In the genomic region with DNA sequence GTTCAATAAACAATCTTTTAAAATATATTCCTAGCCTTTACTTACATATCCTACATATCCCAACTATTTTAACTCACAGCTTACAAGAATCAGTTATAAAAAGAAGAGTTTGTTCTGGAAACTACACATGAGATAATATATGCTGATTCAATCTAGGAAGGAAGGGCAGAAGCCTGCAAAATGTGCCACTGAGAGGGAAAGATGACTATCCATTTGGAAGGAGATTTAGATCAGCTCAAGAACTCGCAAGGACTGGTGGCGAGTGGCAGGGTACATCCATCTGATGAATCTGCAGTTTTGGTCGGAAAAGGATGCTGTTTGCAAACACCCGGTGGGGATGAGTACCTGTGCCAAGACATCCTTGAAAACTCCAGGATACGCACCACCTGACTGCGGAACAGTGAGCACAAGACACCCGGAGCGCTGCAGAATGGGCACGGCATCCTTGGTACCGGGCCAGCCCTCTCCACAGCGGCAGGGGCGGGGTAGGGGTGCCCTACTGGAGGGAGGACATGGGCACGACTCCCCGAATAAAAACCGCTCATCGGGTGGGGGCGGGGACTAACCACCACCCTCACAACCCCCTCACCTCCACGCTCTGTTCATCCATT, we compare ENCODE assay signal across 8 cellular contexts. TPM values are rescaled to one million over a fixed set of nuclear protein-coding genes. Genes with fewer than 3 reads are reported as not detected.
A peak's percentile ranks its signal among the peaks of the same experiment; 100 is the strongest.
DNase-seq lines count a peak whose midpoint lies in the region; ATAC-seq and TF ChIP-seq lines count a peak whose summit lies in the region.

No MANE protein-coding gene starts in this region.

- TF ChIP-seq CTCF in ovary (IDR thresholded peaks at IDR 0.05): no peak
- TF ChIP-seq CTCF in thyroid gland (IDR thresholded peaks at IDR 0.05): no peak

- DNase-seq in CD4-positive, CD25-positive, alpha-beta regulatory T cell: peak; percentile 74 to 84 (median 81)
- DNase-seq in SK-MEL-5 (ENCODE audit: low read depth, low spot score) (peak; percentile 58), head of caudate nucleus (peak; percentile 53 to 86 (median 74)), ovary (peak; percentile 54 to 75 (median 73)), thyroid gland (peak; percentile 80 to 84)
- DNase-seq in activated naive CD4-positive, alpha-beta T cell treated with anti-CD3 and anti-CD28 coated beads, Interleukin-2, amount 50 U/mL, for 72 hours (ENCODE audit: low spot score in 2 of 2): peak in 1 of 2 donors; percentile 65

- peak; percentile 58 to 64 for ATAC-seq in CD4-positive, CD25-positive, alpha-beta regulatory T cell (ENCODE audit: low read depth in 2 of 2)
- ATAC-seq in GM21423 (IDR thresholded peaks at IDR 0.05; ENCODE audit: unreplicated experiment): peak; percentile 13
- ATAC-seq in activated naive CD4-positive, alpha-beta T cell treated with anti-CD3 and anti-CD28 coated beads, Interleukin-2, amount 50 U/mL, for 72 hours: peak; percentile 48 to 52

- peak overlapping the region; percentile 94 for H3K27ac ChIP-seq in CD4-positive, CD25-positive, alpha-beta regulatory T cell (ENCODE audit: insufficient read depth, low read length, poor library complexity, severe bottlenecking)
- H3K27ac ChIP-seq in HUES6 (ENCODE audit: low read depth, low read length) (peak overlapping the region; percentile 76), ovary (peak overlapping the region; percentile 63 to 77), thyroid gland (peak overlapping the region; percentile 30 to 85 (median 79))

- H3K9me3 ChIP-seq in CD4-positive, CD25-positive, alpha-beta regulatory T cell (ENCODE audit: control insufficient read depth in 2 of 2, low read length in 2 of 2): no peaks in the 10 kb centered on the region
- no peaks in the 10 kb centered on the region for H3K9me3 ChIP-seq in HUES6 (ENCODE audit: control insufficient read depth, insufficient read depth, low read depth, low read length)
- no peaks in the 10 kb centered on the region for H3K9me3 ChIP-seq in ovary
- H3K9me3 ChIP-seq in thyroid gland: no peaks in the 10 kb centered on the region

- no peaks in the 10 kb centered on the region for H3K27me3 ChIP-seq in CD4-positive, CD25-positive, alpha-beta regulatory T cell (ENCODE audit: control insufficient read depth, insufficient read depth, low read length)
- H3K27me3 ChIP-seq in HUES6 (ENCODE audit: control insufficient read depth, insufficient read depth, low read length): no peaks in the 10 kb centered on the region
- H3K27me3 ChIP-seq in ovary: no peaks in the 10 kb centered on the region
- H3K27me3 ChIP-seq in thyroid gland: no peaks in the 10 kb centered on the region

- in situ Hi-C loops in SK-MEL-5 (cut with HindIII; ENCODE audit: low pct_unique_long_range_greater_than_20kb, low sequenced_read_pairs): no loop called here

- 0 to 1% (median 1%) methylated on average over 16 to 18 of the region's 18 CpGs for WGBS in ovary, 3 donors
- 0 to 2% methylated on average over 6 to 16 of the region's 18 CpGs for WGBS in thyroid gland, 2 donors

- TF ChIP-seq EP300 in ovary (IDR thresholded peaks at IDR 0.05): no peak

- H3K4me1 Mint-ChIP-seq in CD4-positive, CD25-positive, alpha-beta regulatory T cell: peaks cover 26 to 62% (median 46%) of the 10 kb centered on the region in 4 donors

- H3K4me1 ChIP-seq in CD4-positive, CD25-positive, alpha-beta regulatory T cell (ENCODE audit: control insufficient read depth, insufficient read depth, low read length, poor library complexity, severe bottlenecking): peaks cover 31% of the 10 kb centered on the region
- peaks cover 5% of the 10 kb centered on the region; the same call in 1 of the 2 replicates for H3K4me1 ChIP-seq in HUES6 (ENCODE audit: control insufficient read depth, insufficient read depth, low read length)
- H3K4me1 ChIP-seq in ovary (ENCODE audit: insufficient read depth): peaks cover 1% of the 10 kb centered on the region
- H3K4me1 ChIP-seq in thyroid gland: peaks cover 10 to 16% of the 10 kb centered on the region in 2 donors

- peaks cover 8% of the 10 kb centered on the region for H3K36me3 Mint-ChIP-seq in CD4-positive, CD25-positive, alpha-beta regulatory T cell
- H3K36me3 Mint-ChIP-seq in activated naive CD4-positive, alpha-beta T cell treated with anti-CD3 and anti-CD28 coated beads, Interleukin-2, amount 50 U/mL, for 72 hours: peaks cover 17 to 18% of the 10 kb centered on the region in 2 donors

- peak overlapping the region; percentile 93 to 96 (median 96) for H3K27ac Mint-ChIP-seq in CD4-positive, CD25-positive, alpha-beta regulatory T cell
- H3K27ac Mint-ChIP-seq in activated naive CD4-positive, alpha-beta T cell treated with anti-CD3 and anti-CD28 coated beads, Interleukin-2, amount 50 U/mL, for 72 hours: peak overlapping the region; percentile 96 to 97

- intact Hi-C loops in head of caudate nucleus (cut with DNase I) (loop anchor here (2.0 kb wide), 1 partner anchor 49 kb away; a partner anchor contains a TSS), ovary (cut with DNase I) (loop anchor here in 1 of 4 donors (5.0 kb wide), 1 partner anchor 46 kb away; no protein-coding TSS in a partner anchor), thyroid gland (cut with DNase I) (loop anchor here (10.0 kb wide), 1 partner anchor 49 kb away; a partner anchor contains a TSS)

- peak overlapping the region; percentile 73 for H3K9ac ChIP-seq in HUES6 (ENCODE audit: low read length)

- TF ChIP-seq POLR2A in ovary (IDR thresholded peaks at IDR 0.05): no peak
- no peak for TF ChIP-seq POLR2A in thyroid gland (IDR thresholded peaks at IDR 0.05)

- H3K4me3 Mint-ChIP-seq in CD4-positive, CD25-positive, alpha-beta regulatory T cell: peak overlapping the region; percentile 92 to 95 (median 94)

- H3K9me3 Mint-ChIP-seq in CD4-positive, CD25-positive, alpha-beta regulatory T cell: peaks cover 0 to 1% (median 0%) of the 10 kb centered on the region in 7 donors
- no peaks in the 10 kb centered on the region for H3K9me3 Mint-ChIP-seq in activated naive CD4-positive, alpha-beta T cell treated with anti-CD3 and anti-CD28 coated beads, Interleukin-2, amount 50 U/mL, for 72 hours

- H3K27me3 Mint-ChIP-seq in CD4-positive, CD25-positive, alpha-beta regulatory T cell: no peaks in the 10 kb centered on the region

- H3K4me3 ChIP-seq in CD4-positive, CD25-positive, alpha-beta regulatory T cell (ENCODE audit: low read depth, low read length): peak overlapping the region; percentile 98
- H3K4me3 ChIP-seq in HUES6 (ENCODE audit: low read depth, low read length) (peak overlapping the region; percentile 86), ovary (peak overlapping the region; percentile 67), thyroid gland (replicated peaks in 1 of 3) (peak overlapping the region; percentile 45 to 84 (median 80))

- peaks cover 2% of the 10 kb centered on the region for H3K36me3 ChIP-seq in CD4-positive, CD25-positive, alpha-beta regulatory T cell (ENCODE audit: control insufficient read depth, insufficient read depth, low read length)
- H3K36me3 ChIP-seq in HUES6 (ENCODE audit: control insufficient read depth, insufficient read depth, low read length) (peaks cover 16% of the 10 kb centered on the region), ovary (no peaks in the 10 kb centered on the region), thyroid gland (no peaks in the 10 kb centered on the region)

RNA-seq across cellular contexts. Expression of a gene that starts 0.7 kb away (rescaled TPM):
- 27.9 TPM for total RNA-seq in CD4-positive, CD25-positive, alpha-beta regulatory T cell
- 10 to 100 TPM in 2 of 4 donors, 1 to 10 TPM in 2; 8.5 to 11.6 (median 10.6) TPM for polyA plus RNA-seq in CD4-positive, CD25-positive, alpha-beta regulatory T cell
- 64.4 and 67.5 TPM in 2 replicates for total RNA-seq in SK-MEL-5 (2014; rRNA removed; shearing (Covaris generic))
- 37.8 and 44.9 TPM in 2 replicates for polyA plus RNA-seq in SK-MEL-5 (2015; cell fraction: cytosol; rRNA removed)
- 99.0 and 114 TPM in 2 replicates for polyA plus RNA-seq in SK-MEL-5 (2015; cell fraction: nucleus; rRNA removed)
- 10 to 100 TPM; 22.4 to 34.4 TPM for total RNA-seq in activated naive CD4-positive, alpha-beta T cell treated with anti-CD3 and anti-CD28 coated beads, Interleukin-2, amount 50 U/mL, for 72 hours
- total RNA-seq in ovary (10 to 100 TPM; 14.2 to 21.8 (median 17.1) TPM), thyroid gland (10 to 100 TPM; 30.2 to 46.8 (median 34.2) TPM)
- 10 to 100 TPM in 1 of 2 donors, 1 to 10 TPM in 1; 8.9 to 16.8 TPM for polyA plus RNA-seq in ovary

RNA-seq across cellular contexts. Expression of a gene that starts 49.0 kb away (rescaled TPM):
- 37.7 TPM for total RNA-seq in CD4-positive, CD25-positive, alpha-beta regulatory T cell
- 10 to 100 TPM; 38.5 to 86.7 (median 68.5) TPM for polyA plus RNA-seq in CD4-positive, CD25-positive, alpha-beta regulatory T cell
- total RNA-seq in SK-MEL-5 (2014; rRNA removed; shearing (Covaris generic)): 66.4 and 103 TPM in 2 replicates
- polyA plus RNA-seq in SK-MEL-5 (2015; cell fraction: cytosol; rRNA removed): 71.2 and 78.7 TPM in 2 replicates
- 13.5 and 34.7 TPM in 2 replicates for polyA plus RNA-seq in SK-MEL-5 (2015; cell fraction: nucleus; rRNA removed)
- 10 to 100 TPM; 74.0 to 89.9 TPM for total RNA-seq in activated naive CD4-positive, alpha-beta T cell treated with anti-CD3 and anti-CD28 coated beads, Interleukin-2, amount 50 U/mL, for 72 hours
- 10 to 100 TPM; 15.1 to 41.0 (median 25.5) TPM for total RNA-seq in ovary
- polyA plus RNA-seq in ovary: 10 to 100 TPM; 21.0 to 50.0 TPM
- total RNA-seq in thyroid gland: 10 to 100 TPM; 41.2 to 65.3 (median 46.8) TPM

RNA-seq across cellular contexts. Expression of a gene that starts 49.6 kb away (rescaled TPM):
- total RNA-seq in CD4-positive, CD25-positive, alpha-beta regulatory T cell: 3.0 TPM
- polyA plus RNA-seq in CD4-positive, CD25-positive, alpha-beta regulatory T cell: 1 to 10 TPM; 1.2 to 1.8 (median 1.5) TPM
- total RNA-seq in SK-MEL-5 (2014; rRNA removed; shearing (Covaris generic)): 22.0 and 22.9 TPM in 2 replicates
- 60.9 and 73.6 TPM in 2 replicates for polyA plus RNA-seq in SK-MEL-5 (2015; cell fraction: cytosol; rRNA removed)
- 12.6 and 14.6 TPM in 2 replicates for polyA plus RNA-seq in SK-MEL-5 (2015; cell fraction: nucleus; rRNA removed)
- 100 to 1,000 TPM in 1 of 2 donors, 10 to 100 TPM in 1; 87.5 to 103 TPM for total RNA-seq in activated naive CD4-positive, alpha-beta T cell treated with anti-CD3 and anti-CD28 coated beads, Interleukin-2, amount 50 U/mL, for 72 hours
- total RNA-seq in ovary: 1 to 10 TPM in 6 of 7 donors, under 1 TPM in 1; 0.96 to 2.5 (median 1.4) TPM
- 1 to 10 TPM; 1.3 to 5.1 TPM for polyA plus RNA-seq in ovary
- total RNA-seq in thyroid gland: 1 to 10 TPM in 3 of 4 donors, under 1 TPM in 1; 0.89 to 2.2 (median 1.3) TPM
